ENCODE assay signal across 21 cellular contexts in the genomic region with DNA sequence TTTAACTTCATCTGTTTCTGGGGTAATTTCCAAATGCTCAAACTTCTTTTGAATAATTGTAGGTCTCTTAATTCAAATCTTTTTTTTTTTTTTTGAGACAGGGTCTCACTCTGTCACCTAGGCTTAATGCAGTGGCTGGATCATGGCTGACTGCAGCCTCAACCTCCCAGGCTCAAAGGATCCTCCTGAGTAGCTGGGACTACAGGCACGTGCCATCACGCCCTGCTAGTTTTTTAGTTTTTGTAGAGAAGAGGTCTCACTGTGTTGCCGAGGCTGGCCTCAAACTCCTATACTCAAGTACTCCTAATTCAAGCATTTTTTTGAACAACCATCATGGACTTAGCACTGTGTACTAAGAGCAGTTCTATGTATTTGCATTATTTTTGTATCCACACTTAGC. TPM values are rescaled to one million over a fixed set of nuclear protein-coding genes. Genes with fewer than 3 reads are reported as not detected.
A peak's percentile ranks its signal among the peaks of the same experiment; 100 is the strongest.
DNase-seq lines count a peak whose midpoint lies in the region; ATAC-seq and TF ChIP-seq lines count a peak whose summit lies in the region.
"Had no signal": no experiment of that assay in that cellular context is flagged by ENCODE, and none has a peak within 500 bp of the region (broad histone marks: within the 10 kb centered on the region; RNA-seq: fewer than 3 reads in every experiment).

No MANE protein-coding gene starts in this region.

- H3K9me3 ChIP-seq in thyroid gland, result no peaks in the 10 kb centered on the region
- no peaks in the 10 kb centered on the region for H3K9me3 ChIP-seq in tibial artery
- H3K9me3 ChIP-seq: ascending aorta, transverse colon had no signal

- ATAC-seq in stimulated activated naive CD8-positive, alpha-beta T cell treated with anti-CD3 and anti-CD28 coated beads, Interleukin-15, Interleukin-2, amounts not matched to agents 100 U/mL and 50 U/mL, for 24 hours, result no peak
- ATAC-seq: effector memory CD8-positive, alpha-beta T cell; natural killer cell had no signal

- H3K4me1 Mint-ChIP-seq in activated CD4-positive, alpha-beta T cell treated with anti-CD3 and anti-CD28 coated beads, Interleukin-2, amount 10 ng/mL, durations not matched to agents 24 days and 14 days, result peaks cover 34% of the 10 kb centered on the region
- H3K4me1 Mint-ChIP-seq in stimulated activated naive CD8-positive, alpha-beta T cell treated with anti-CD3 and anti-CD28 coated beads, Interleukin-15, Interleukin-2, amounts not matched to agents 100 ng/mL and 50 ng/mL, for 24 hours (ENCODE audit: low read depth), result peaks cover 38% of the 10 kb centered on the region
- peaks cover 41% of the 10 kb centered on the region for H3K4me1 Mint-ChIP-seq in activated naive CD8-positive, alpha-beta T cell (ENCODE audit: low read depth)

- no peak overlapping the region for H3K4me3 ChIP-seq in thyroid gland (replicated peaks in 1 of 3)
- no peak overlapping the region for H3K4me3 ChIP-seq in tibial artery
- H3K4me3 ChIP-seq: ascending aorta, transverse colon had no signal

- TF ChIP-seq CTCF in thyroid gland (IDR thresholded peaks at IDR 0.05) (no peak), tibial artery (IDR thresholded peaks at IDR 0.05) (no peak)

- no peaks in the 10 kb centered on the region for H3K9me3 Mint-ChIP-seq in activated CD4-positive, alpha-beta T cell treated with anti-CD3 and anti-CD28 coated beads, Interleukin-2, amount 10 ng/mL, durations not matched to agents 24 days and 14 days
- no peaks in the 10 kb centered on the region for H3K9me3 Mint-ChIP-seq in stimulated activated naive CD8-positive, alpha-beta T cell treated with anti-CD3 and anti-CD28 coated beads, Interleukin-15, Interleukin-2, amounts not matched to agents 100 ng/mL and 50 ng/mL, for 24 hours
- H3K9me3 Mint-ChIP-seq in activated naive CD8-positive, alpha-beta T cell (ENCODE audit: low read depth), result no peaks in the 10 kb centered on the region
- H3K9me3 Mint-ChIP-seq: CD8-positive, alpha-beta memory T cell; effector memory CD8-positive, alpha-beta T cell; natural killer cell had no signal

- intact Hi-C loops in activated CD4-positive, alpha-beta T cell treated with anti-CD3 and anti-CD28 coated beads, Interleukin-2, amount 10 ng/mL, durations not matched to agents 24 days and 14 days (cut with micrococcal nuclease), result loop anchor here (1.0 kb wide), 1 partner anchor 355 kb away; no protein-coding TSS in a partner anchor
- intact Hi-C loops in thyroid gland (cut with DNase I) (loop anchor here (10.0 kb wide), 1 partner anchor 222 kb away; a partner anchor contains a TSS), tibial artery (cut with DNase I; ENCODE audit: low total_unique reads) (loop anchor here (10.0 kb wide), 1 partner anchor 362 kb away; a partner anchor contains a TSS)

- no peaks in the 10 kb centered on the region for H3K27me3 Mint-ChIP-seq in activated CD4-positive, alpha-beta T cell treated with anti-CD3 and anti-CD28 coated beads, Interleukin-2, amount 10 ng/mL, durations not matched to agents 24 days and 14 days
- no peaks in the 10 kb centered on the region for H3K27me3 Mint-ChIP-seq in stimulated activated naive CD8-positive, alpha-beta T cell treated with anti-CD3 and anti-CD28 coated beads, Interleukin-15, Interleukin-2, amounts not matched to agents 100 ng/mL and 50 ng/mL, for 24 hours
- no peaks in the 10 kb centered on the region for H3K27me3 Mint-ChIP-seq in activated naive CD8-positive, alpha-beta T cell

- TF ChIP-seq POLR2A in thyroid gland (IDR thresholded peaks at IDR 0.05), result no peak

- peak overlapping the region; percentile 71 for H3K4me3 Mint-ChIP-seq in activated CD4-positive, alpha-beta T cell treated with anti-CD3 and anti-CD28 coated beads, Interleukin-2, amount 10 ng/mL, durations not matched to agents 24 days and 14 days
- H3K4me3 Mint-ChIP-seq in stimulated activated naive CD8-positive, alpha-beta T cell treated with anti-CD3 and anti-CD28 coated beads, Interleukin-15, Interleukin-2, amounts not matched to agents 100 ng/mL and 50 ng/mL, for 24 hours, result peak overlapping the region; percentile 98
- H3K4me3 Mint-ChIP-seq in activated naive CD8-positive, alpha-beta T cell, result peak overlapping the region; percentile 99
- H3K4me3 Mint-ChIP-seq: effector memory CD8-positive, alpha-beta T cell; natural killer cell had no signal

- 45 to 49% methylated on average over 3 of the region's 3 CpGs for WGBS in thyroid gland, 2 donors

- H3K36me3 ChIP-seq in thyroid gland, result no peaks in the 10 kb centered on the region
- no peaks in the 10 kb centered on the region for H3K36me3 ChIP-seq in tibial artery
- H3K36me3 ChIP-seq: ascending aorta, transverse colon had no signal

- H3K36me3 Mint-ChIP-seq in activated CD4-positive, alpha-beta T cell treated with anti-CD3 and anti-CD28 coated beads, Interleukin-2, amount 10 ng/mL, durations not matched to agents 24 days and 14 days (ENCODE audit: low read depth), result peaks cover 12% of the 10 kb centered on the region
- H3K36me3 Mint-ChIP-seq in stimulated activated naive CD8-positive, alpha-beta T cell treated with anti-CD3 and anti-CD28 coated beads, Interleukin-15, Interleukin-2, amounts not matched to agents 100 ng/mL and 50 ng/mL, for 24 hours (ENCODE audit: low read depth), result peaks cover 7% of the 10 kb centered on the region
- peaks cover 1% of the 10 kb centered on the region for H3K36me3 Mint-ChIP-seq in activated naive CD8-positive, alpha-beta T cell
- H3K36me3 Mint-ChIP-seq: natural killer cell had no signal

- H3K27ac Mint-ChIP-seq in activated CD4-positive, alpha-beta T cell treated with anti-CD3 and anti-CD28 coated beads, Interleukin-2, amount 10 ng/mL, durations not matched to agents 24 days and 14 days, result peak overlapping the region; percentile 85
- peak overlapping the region; percentile 100 for H3K27ac Mint-ChIP-seq in stimulated activated naive CD8-positive, alpha-beta T cell treated with anti-CD3 and anti-CD28 coated beads, Interleukin-15, Interleukin-2, amounts not matched to agents 100 ng/mL and 50 ng/mL, for 24 hours
- peak overlapping the region; percentile 100 for H3K27ac Mint-ChIP-seq in activated naive CD8-positive, alpha-beta T cell
- H3K27ac Mint-ChIP-seq: natural killer cell had no signal

- DNase-seq in activated CD4-positive, alpha-beta T cell treated with anti-CD3 and anti-CD28 coated beads, Interleukin-2, amount 10 ng/mL, durations not matched to agents 24 days and 14 days, result no peak
- no peak for DNase-seq in activated CD4-positive, alpha-beta T cell treated with anti-CD3 and anti-CD28 coated beads for 4 hours
- no peak for DNase-seq in stimulated activated naive CD8-positive, alpha-beta T cell treated with anti-CD3 and anti-CD28 coated beads, Interleukin-15, Interleukin-2, amounts not matched to agents 100 U/mL and 50 U/mL, for 24 hours
- DNase-seq in thyroid gland, result peak; percentile 47 to 51
- DNase-seq in tibial artery, result no peak
- no peak for DNase-seq in NCI-H1436 (lab: John Stamatoyannopoulos, UW)
- DNase-seq: 8988T; activated naive CD4-positive, alpha-beta T cell treated with Interleukin-2 at 50 U/mL for 16 hours; CD8-positive, alpha-beta memory T cell; cortex of kidney; effector memory CD8-positive, alpha-beta T cell; GOT3; head of caudate nucleus; natural killer cell; NCI-H2029 treated with DMSO at 0.1 percent for 48 hours; NCI-H345; transverse colon had no signal

- H3K27me3 ChIP-seq in thyroid gland (no peaks in the 10 kb centered on the region), tibial artery (no peaks in the 10 kb centered on the region)
- H3K27me3 ChIP-seq: ascending aorta, transverse colon had no signal

- H3K27ac ChIP-seq in thyroid gland (no peak overlapping the region), tibial artery (no peak overlapping the region)
- H3K27ac ChIP-seq: ascending aorta, RWPE1 had no signal

- H3K4me1 ChIP-seq in thyroid gland (peaks cover 10 to 22% of the 10 kb centered on the region in 2 donors), tibial artery (peaks cover 0 to 10% (median 2%) of the 10 kb centered on the region in 4 donors)
- H3K4me1 ChIP-seq: ascending aorta had no signal

RNA-seq across cellular contexts. Expression of a gene that starts 3.8 kb away (rescaled TPM):
- total RNA-seq in activated CD4-positive, alpha-beta T cell treated with anti-CD3 and anti-CD28 coated beads, Interleukin-2, amount 10 ng/mL, durations not matched to agents 24 days and 14 days, result 130 and 133 TPM in 2 replicates
- total RNA-seq in thyroid gland, result 10 to 100 TPM; 17.8 to 29.0 (median 20.4) TPM

Comparison
In these comparisons a context has a peak if more than half of its experiments do, and no peak if none do; other contexts are left out.
1. DNase-seq: peak in thyroid gland (2 of 2); none in activated CD4-positive, alpha-beta T cell treated with anti-CD3 and anti-CD28 coated beads, Interleukin-2, amount 10 ng/mL, durations not matched to agents 24 days and 14 days (single experiment), activated CD4-positive, alpha-beta T cell treated with anti-CD3 and anti-CD28 coated beads for 4 hours (0 of 2), stimulated activated naive CD8-positive, alpha-beta T cell treated with anti-CD3 and anti-CD28 coated beads, Interleukin-15, Interleukin-2, amounts not matched to agents 100 U/mL and 50 U/mL, for 24 hours (single experiment), tibial artery (0 of 2) and NCI-H1436 (single experiment).
2. Peak in every context shown above with its lines, with median percentiles within 50 percentile points of each other: H3K27ac Mint-ChIP-seq and H3K4me3 Mint-ChIP-seq.